Comparison of ENCODE assay signal across 2 cellular contexts in genomic region chr15:65839354-65839901, GRCh38.
TF ChIP-seq lines count a peak whose summit lies in the region.

No MANE protein-coding gene starts in this region.

TF ChIP-seq in K562, 482 proteins besides CTCF, POLR2A, EP300 and RAD21 (continues in another document):
- TF ChIP-seq SMC3 (conservative IDR thresholded peaks at IDR 0.05; ENCODE audit: insufficient read depth, low read depth, low read length) (no peak), ZEB2 (IDR thresholded peaks at IDR 0.05) (peak; percentile 62; the same call in 1 of the 2 replicates), ETV1 (tag; conservative IDR thresholded peaks at IDR 0.05; ENCODE audit: low read depth) (peak; percentile 69), NFRKB (IDR thresholded peaks at IDR 0.05; ENCODE audit: low read depth) (peak; percentile 43; the same call in 1 of the 2 replicates), NCOR1 (IDR thresholded peaks at IDR 0.05) (peak; percentile 69), POU5F1 (IDR thresholded peaks at IDR 0.05; ENCODE audit: borderline replicate concordance, low read depth, low read length, partially characterized antibody) (no peak), MLLT1 (IDR thresholded peaks at IDR 0.05) (peak; percentile 24 to 55; a peak in 1 of 4 replicates), ZC3H8 (IDR thresholded peaks at IDR 0.05) (0 out of 2 replicates have a peak, but pooled peaks have one; percentile 74), GATA2 (CRISPR knock-in tag; IDR thresholded peaks at IDR 0.05) (peak; percentile 35; the same call in 1 of the 2 replicates), ZNF121 (CRISPR knock-in tag; conservative IDR thresholded peaks at IDR 0.05) (0 out of 2 replicates have a peak, but pooled peaks have one; percentile 7), ZBTB2 (IDR thresholded peaks at IDR 0.05) (peak; percentile 63), HDAC3 (IDR thresholded peaks at IDR 0.05; ENCODE audit: borderline replicate concordance, partially characterized antibody) (peak; percentile 65), CREM (IDR thresholded peaks at IDR 0.05; ENCODE audit: low read depth) (peak; percentile 87), JUN (IDR thresholded peaks at IDR 0.05; ENCODE audit: borderline replicate concordance, low read depth, low read length) (0 out of 2 replicates have a peak, but pooled peaks have one; percentile 45), JUN (CRISPR knock-in tag; IDR thresholded peaks at IDR 0.05; ENCODE audit: borderline replicate concordance) (no peak), L3MBTL2 (IDR thresholded peaks at IDR 0.05) (peak; percentile 30; the same call in 1 of the 2 replicates), NFIC (IDR thresholded peaks at IDR 0.05) (peak; percentile 32; the same call in 1 of the 2 replicates), ZNF76 (CRISPR knock-in tag; IDR thresholded peaks at IDR 0.05; ENCODE audit: borderline replicate concordance) (no peak), TRIM24 (IDR thresholded peaks at IDR 0.05) (peak; percentile 52 to 74; a peak in 3 of 4 replicates), KHSRP (IDR thresholded peaks at IDR 0.05) (no peak), POLR2AphosphoS5 (IDR thresholded peaks at IDR 0.05; ENCODE audit: control insufficient read depth, insufficient read depth, low read depth, low read length) (peak; percentile 51; the same call in 1 of the 2 replicates), ZNF639 (CRISPR knock-in tag; conservative IDR thresholded peaks at IDR 0.05 in 1 of 2, IDR thresholded peaks at IDR 0.05 in 1 of 2) (peak in 1 of 2 experiments; percentile 36; a peak in 1 of 4 replicates), MTA3 (IDR thresholded peaks at IDR 0.05; ENCODE audit: borderline replicate concordance) (peak; percentile 82), ARID1B (IDR thresholded peaks at IDR 0.05) (peak; percentile 86), TCF3 (CRISPR knock-in tag; IDR thresholded peaks at IDR 0.05) (peak; percentile 85), KDM1A (IDR thresholded peaks at IDR 0.05) (peak; percentile 64 to 65; a peak in 3 of 4 replicates), MNT (conservative IDR thresholded peaks at IDR 0.05) (peak in 1 of 2 experiments; percentile 50; a peak in 2 of 4 replicates), ATF7 (IDR thresholded peaks at IDR 0.05) (peak; percentile 62), HDAC2 (IDR thresholded peaks at IDR 0.05) (peak; percentile 67; the same call in 1 of the 2 replicates), EHMT2 (IDR thresholded peaks at IDR 0.05) (peak; percentile 57; the same call in 1 of the 2 replicates)

TF ChIP-seq in HepG2, 621 proteins besides CTCF, POLR2A, EP300 and RAD21:
- TF ChIP-seq ZNF879 (CRISPR knock-in tag; IDR thresholded peaks at IDR 0.05) (no peak), HNRNPLL (IDR thresholded peaks at IDR 0.05; ENCODE audit: low read depth, low read length, poor library complexity, severe bottlenecking) (peak; percentile 38), JUNB (CRISPR knock-in tag; IDR thresholded peaks at IDR 0.05; ENCODE audit: borderline replicate concordance) (no peak), NFKBIZ (CRISPR knock-in tag; IDR thresholded peaks at IDR 0.05) (no peak), HDAC6 (IDR thresholded peaks at IDR 0.05; ENCODE audit: low read depth, low read length) (no peak), ZSCAN5A (CRISPR knock-in tag; IDR thresholded peaks at IDR 0.05; ENCODE audit: borderline replicate concordance) (no peak), SOX5 (CRISPR knock-in tag; IDR thresholded peaks at IDR 0.05; ENCODE audit: borderline replicate concordance) (no peak), SPEN (CRISPR knock-in tag; IDR thresholded peaks at IDR 0.05; ENCODE audit: low read depth) (no peak)
